8 cellular contexts compared by ENCODE assay signal in the genomic region with DNA sequence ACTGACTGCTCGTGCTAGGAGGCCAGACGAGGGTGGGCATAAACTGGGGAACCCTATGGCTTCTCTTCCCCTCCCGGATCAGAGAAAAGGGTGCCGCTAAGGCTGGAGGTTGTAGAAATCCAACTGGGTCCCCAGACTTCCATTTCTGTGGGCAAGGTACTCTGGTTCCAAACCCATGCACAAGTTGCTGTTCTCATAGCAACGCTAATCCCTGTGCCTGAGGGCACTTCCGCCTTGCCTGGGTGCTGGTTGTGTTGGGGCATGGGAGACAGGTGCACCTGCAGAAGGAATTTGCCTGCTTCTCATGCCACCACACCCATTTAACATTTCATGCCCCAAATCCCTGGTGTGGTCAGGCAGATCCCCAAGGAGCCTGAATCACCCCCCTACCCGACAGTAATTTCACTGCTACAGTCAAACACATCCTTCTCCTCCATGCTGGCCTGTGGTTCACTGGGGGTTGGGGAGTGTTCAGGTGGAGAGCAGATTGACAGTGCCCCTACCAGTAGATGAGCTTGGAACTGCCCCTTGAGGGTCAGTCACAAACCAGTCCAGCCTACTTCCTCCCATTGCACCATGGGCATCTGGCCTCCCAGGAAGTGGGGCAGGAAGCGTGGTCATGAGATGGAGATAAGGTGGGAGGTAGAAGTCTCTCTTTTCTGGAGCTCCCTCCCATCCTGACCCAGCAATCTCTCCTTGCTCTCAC. TPM values are rescaled to one million over a fixed set of nuclear protein-coding genes. Genes with fewer than 3 reads are reported as not detected.
DNase-seq lines count a peak whose midpoint lies in the region; ATAC-seq, FAIRE-seq and TF ChIP-seq lines count a peak whose summit lies in the region.

No MANE protein-coding gene starts in this region.

- H2AFZ ChIP-seq in OCI-LY1 (ENCODE audit: low read length), result no peak overlapping the region

- peak in 4 of 10 experiments; percentile 16 to 33 (median 28) for DNase-seq in CD4-positive, alpha-beta T cell
- DNase-seq in astrocyte of the hippocampus (ENCODE audit: low read depth, low spot score) (peak; percentile 30), kidney (peak; percentile 87), kidney glomerular epithelial cell (lab: John Stamatoyannopoulos, UW) (no peak)
- peak; percentile 26 for DNase-seq in stimulated activated naive CD4-positive, alpha-beta T cell treated with Interleukin-2 at 50 U/mL for 16 hours (lab: John Stamatoyannopoulos, UW)

- peak overlapping the region; percentile 99 for H3K4me2 ChIP-seq in OCI-LY1 (ENCODE audit: low read length)

- intact Hi-C loops in CD4-positive, alpha-beta T cell (cut with DNase I, micrococcal nuclease), result loop anchor here (2.0 to 10.0 kb wide), 3 partner anchors 14 to 534 kb away; a partner anchor contains a TSS
- intact Hi-C loops in kidney (cut with DNase I), result no loop called here

- TF ChIP-seq CTCF in CD4-positive, alpha-beta T cell (IDR thresholded peaks at IDR 0.05), result no peak
- TF ChIP-seq CTCF in OCI-LY1 (IDR thresholded peaks at IDR 0.05; ENCODE audit: low read length), result no peak
- no peak for TF ChIP-seq CTCF in kidney (IDR thresholded peaks at IDR 0.05; ENCODE audit: borderline replicate concordance, extremely low read depth, insufficient read depth)

- peak overlapping the region; percentile 96 for H3K9ac ChIP-seq in OCI-LY1 (ENCODE audit: low read length)
- peak overlapping the region; percentile 34 to 41 for H3K9ac ChIP-seq in kidney (ENCODE audit: low read length in 2 of 2)

- H3F3A ChIP-seq in OCI-LY1 (ENCODE audit: insufficient read depth, low read length), result no peaks in the 10 kb centered on the region; the same call in 1 of the 2 replicates

- H3K27ac ChIP-seq in CD4-positive, alpha-beta T cell (ENCODE audit: low read depth, low read length), result peak overlapping the region; percentile 72
- H3K27ac ChIP-seq in OCI-LY1 (ENCODE audit: low read depth, low read length, poor library complexity, severe bottlenecking) (peak overlapping the region; percentile 63), kidney (ENCODE audit: low read depth in 2 of 2, low read length in 2 of 2) (peak overlapping the region; percentile 23 to 49)

- H3K79me2 ChIP-seq in OCI-LY1 (ENCODE audit: insufficient read depth, low read length), result no peaks in the 10 kb centered on the region

- H3K36me3 Mint-ChIP-seq in CD4-positive, alpha-beta T cell (ENCODE audit: low read depth), result peaks cover 45% of the 10 kb centered on the region

- H3K4me1 Mint-ChIP-seq in CD4-positive, alpha-beta T cell (ENCODE audit: low read depth), result peaks cover 50% of the 10 kb centered on the region

- peak; percentile 51 for ATAC-seq in CD4-positive, alpha-beta T cell (ENCODE audit: poor library complexity)
- ATAC-seq in GM21723 (IDR thresholded peaks at IDR 0.05; ENCODE audit: unreplicated experiment) (peak; percentile 14), GM18858 (IDR thresholded peaks at IDR 0.05; ENCODE audit: unreplicated experiment) (no peak)

- H3K4me1 ChIP-seq in OCI-LY1 (ENCODE audit: insufficient read depth, low read length, severe bottlenecking) (peaks cover 20% of the 10 kb centered on the region), kidney (ENCODE audit: control insufficient read depth in 1 of 2, insufficient read depth in 1 of 2, low read depth in 1 of 2, low read length in 2 of 2) (peaks cover 23 to 37% of the 10 kb centered on the region in 2 donors)

- H3K9me2 ChIP-seq in OCI-LY1 (ENCODE audit: low read depth, low read length), result no peaks in the 10 kb centered on the region

- CTCF ChIA-PET in CD4-positive, alpha-beta T cell (lab: Charles Lee), result interaction anchor here (0.6 to 1.0 kb wide), 2 partner anchors 75 to 230 kb away, joined by 3 read pairs; no protein-coding TSS in a partner anchor

- H3K4me3 Mint-ChIP-seq in CD4-positive, alpha-beta T cell, result peak overlapping the region; percentile 81

- peak overlapping the region; percentile 98 for H3K4me3 ChIP-seq in OCI-LY1 (ENCODE audit: low read depth, low read length, poor library complexity, severe bottlenecking)
- H3K4me3 ChIP-seq in kidney (ENCODE audit: low read length in 2 of 2), result peak overlapping the region; percentile 83

- no peaks in the 10 kb centered on the region for H4K20me1 ChIP-seq in OCI-LY1 (ENCODE audit: insufficient read depth, low read length)

- no peaks in the 10 kb centered on the region for H3K27me3 Mint-ChIP-seq in CD4-positive, alpha-beta T cell

- no peaks in the 10 kb centered on the region for H3K27me3 ChIP-seq in CD4-positive, alpha-beta T cell (ENCODE audit: control insufficient read depth, insufficient read depth, low read length)
- no peaks in the 10 kb centered on the region for H3K27me3 ChIP-seq in OCI-LY1 (ENCODE audit: insufficient read depth, low read length)

- H3K36me3 ChIP-seq in OCI-LY1 (ENCODE audit: insufficient read depth, low read length) (peaks cover 25% of the 10 kb centered on the region), kidney (ENCODE audit: control insufficient read depth in 1 of 2, insufficient read depth in 2 of 2, low read length in 2 of 2) (peaks cover 10 to 19% of the 10 kb centered on the region in 2 donors)

- no peak for FAIRE-seq in kidney (lab: Jason Lieb, UNC)

- POLR2A ChIA-PET in CD4-positive, alpha-beta T cell (lab: Charles Lee), result interaction anchor here (1.0 to 3.7 kb wide), 9 partner anchors 7 to 169 kb away, joined by 3 to 38 read pairs (median 19); a partner anchor contains a TSS

- no peaks in the 10 kb centered on the region for H3K9me3 ChIP-seq in CD4-positive, alpha-beta T cell (ENCODE audit: control insufficient read depth, low read length)
- H3K9me3 ChIP-seq in OCI-LY1 (ENCODE audit: low read length), result no peaks in the 10 kb centered on the region
- no peaks in the 10 kb centered on the region for H3K9me3 ChIP-seq in kidney (ENCODE audit: control insufficient read depth in 1 of 2, low read length in 2 of 2)

- H3K27ac Mint-ChIP-seq in CD4-positive, alpha-beta T cell, result peak overlapping the region; percentile 82

- H3K9me3 Mint-ChIP-seq in CD4-positive, alpha-beta T cell, result no peaks in the 10 kb centered on the region

RNA-seq across cellular contexts. Expression of a gene that starts 1.2 kb away (rescaled TPM):
- 10 to 100 TPM; 16.0 to 16.2 TPM for total RNA-seq in CD4-positive, alpha-beta T cell
- 16.0 TPM for total RNA-seq in kidney
- 17.7 TPM for polyA plus RNA-seq in kidney (ENCODE audit: insufficient read depth, low read depth, low replicate concordance)

RNA-seq across cellular contexts. Expression of a gene that starts 6.7 kb away (rescaled TPM):
- 10 to 100 TPM in 1 of 2 experiments, 1 to 10 TPM in 1; 9.5 to 11.7 TPM for total RNA-seq in CD4-positive, alpha-beta T cell
- total RNA-seq in kidney, result 34.8 TPM
- polyA plus RNA-seq in kidney (ENCODE audit: insufficient read depth, low read depth, low replicate concordance), result 41.0 TPM

RNA-seq across cellular contexts. Expression of a gene that starts 13.1 kb away (rescaled TPM):
- total RNA-seq in CD4-positive, alpha-beta T cell, result 10 to 100 TPM; 17.6 to 20.5 TPM
- 29.1 TPM for total RNA-seq in kidney
- 14.5 TPM for polyA plus RNA-seq in kidney (ENCODE audit: insufficient read depth, low read depth, low replicate concordance)

RNA-seq across cellular contexts. Expression of a gene that starts 23.6 kb away (rescaled TPM):
- total RNA-seq in CD4-positive, alpha-beta T cell, result 1 to 10 TPM; 3.4 to 4.1 TPM
- total RNA-seq in kidney, result 16.7 TPM
- polyA plus RNA-seq in kidney (ENCODE audit: insufficient read depth, low read depth, low replicate concordance), result 32.3 TPM

RNA-seq across cellular contexts. Expression of a gene that starts 40.5 kb away (rescaled TPM):
- total RNA-seq in CD4-positive, alpha-beta T cell, result under 1 TPM in 1 of 2 experiments, not detected in 1; 0.08 TPM
- 0.25 TPM for total RNA-seq in kidney
- 0.52 TPM for polyA plus RNA-seq in kidney (ENCODE audit: insufficient read depth, low read depth, low replicate concordance)
